1 cellular context compared by ENCODE assay signal in genomic region chr19:33630880-33631627, GRCh38.
TF ChIP-seq lines count a peak whose summit lies in the region.

No MANE protein-coding gene starts in this region.

TF ChIP-seq in H1, 55 proteins besides CTCF, POLR2A, EP300 and RAD21:
- TF ChIP-seq CEBPB (IDR thresholded peaks at IDR 0.05; ENCODE audit: low read depth, low read length) (no peak), GTF2F1 (IDR thresholded peaks at IDR 0.05; ENCODE audit: borderline replicate concordance, low read depth, low read length) (no peak), JUND (IDR thresholded peaks at IDR 0.05; ENCODE audit: low read length) (no peak), POU5F1 (IDR thresholded peaks at IDR 0.05; ENCODE audit: low read depth, low read length) (no peak), SUZ12 (IDR thresholded peaks at IDR 0.05; ENCODE audit: low read length) (no peak), RNF2 (IDR thresholded peaks at IDR 0.05; ENCODE audit: borderline replicate concordance, low read depth, low read length, missing control alignments, poor library complexity, severe bottlenecking) (no peak), E2F6 (IDR thresholded peaks at IDR 0.05) (no peak), SAP30 (IDR thresholded peaks at IDR 0.05; ENCODE audit: insufficient read depth, insufficient replicate concordance, low read length) (no peak), CBX8 (IDR thresholded peaks at IDR 0.05; ENCODE audit: borderline replicate concordance, low read depth, low read length) (no peak), SP2 (IDR thresholded peaks at IDR 0.05; ENCODE audit: low read length) (no peak), BACH1 (IDR thresholded peaks at IDR 0.05; ENCODE audit: low read length) (no peak)
